ENCODE assay signal across 22 cellular contexts in genomic region chr6:81233990-81234389, GRCh38.
DNase-seq lines count a peak whose midpoint lies in the region; ATAC-seq, FAIRE-seq and TF ChIP-seq lines count a peak whose summit lies in the region.
"Had no signal": no experiment of that assay in that cellular context is flagged by ENCODE, and none has a peak within 500 bp of the region (broad histone marks: within the 10 kb centered on the region; RNA-seq: fewer than 3 reads in every experiment).

No MANE protein-coding gene starts in this region.

- no peak overlapping the region for H3K4me2 ChIP-seq in DND-41 (ENCODE audit: insufficient read depth, low read length)
- H3K4me2 ChIP-seq: BLaER1 treated with 17β-estradiol and CSF1 and Interleukin-3, amounts not matched to agents 10 nM and 100 nM had no signal

- H3K36me3 ChIP-seq in DND-41 (ENCODE audit: insufficient read depth, low read length) (0 out of 2 replicates have a peak, but pooled peaks cover 2% of the 10 kb centered on the region), SK-N-MC (ENCODE audit: insufficient read depth, low read length) (no peaks in the 10 kb centered on the region), colonic mucosa (no peaks in the 10 kb centered on the region), pancreas (no peaks in the 10 kb centered on the region)
- H3K36me3 ChIP-seq: BLaER1 treated with 17β-estradiol and CSF1 and Interleukin-3, amounts not matched to agents 10 nM and 100 nM had no signal

- H3K79me2 ChIP-seq in DND-41 (ENCODE audit: insufficient read depth, low read length) = no peaks in the 10 kb centered on the region

- H3K27me3 ChIP-seq in DND-41 (ENCODE audit: insufficient read depth, low read length, poor library complexity) (no peaks in the 10 kb centered on the region), colonic mucosa (no peaks in the 10 kb centered on the region), pancreas (no peaks in the 10 kb centered on the region)
- H3K27me3 ChIP-seq: BLaER1 treated with 17β-estradiol and CSF1 and Interleukin-3, amounts not matched to agents 10 nM and 100 nM had no signal

- peak overlapping the region; percentile 44; the same call in 1 of the 2 replicates for H3K27ac ChIP-seq in DND-41 (ENCODE audit: low read length)
- H3K27ac ChIP-seq in SK-N-MC = 0 out of 2 replicates have a peak overlapping the region, but pooled peaks have one; percentile 15
- H3K27ac ChIP-seq in colonic mucosa = no peak overlapping the region
- H3K27ac ChIP-seq in pancreas = no peak overlapping the region
- H3K27ac ChIP-seq: BLaER1 treated with 17β-estradiol and CSF1 and Interleukin-3, amounts not matched to agents 10 nM and 100 nM; C4-2B had no signal

- no peak overlapping the region for H2AFZ ChIP-seq in DND-41 (ENCODE audit: low read depth, low read length)

- peak; percentile 76 for FAIRE-seq in islet of Langerhans (lab: Jason Lieb, UNC)
- FAIRE-seq in pancreas (lab: Jason Lieb, UNC) = no peak
- FAIRE-seq: D721Med, GM12878, GM12892, GM18507 had no signal

- intact Hi-C loops in colonic mucosa (cut with DNase I) = loop anchor here (10.0 kb wide), 1 partner anchor 521 kb away; the partner anchor contains the start of gene TENT5A
- intact Hi-C loops in pancreas (cut with DNase I) = no loop called here

- TF ChIP-seq CTCF in DND-41 (IDR thresholded peaks at IDR 0.05; ENCODE audit: borderline replicate concordance, extremely low read depth, low read length, poor library complexity, severe bottlenecking) (no peak), colonic mucosa (IDR thresholded peaks at IDR 0.05) (no peak), pancreas (IDR thresholded peaks at IDR 0.05) (no peak)

- H4K20me1 ChIP-seq in DND-41 (ENCODE audit: insufficient read depth, low read length) = no peaks in the 10 kb centered on the region
- H4K20me1 ChIP-seq: BLaER1 treated with 17β-estradiol and CSF1 and Interleukin-3, amounts not matched to agents 10 nM and 100 nM had no signal

- peaks cover 46% of the 10 kb centered on the region for H3K4me1 ChIP-seq in DND-41 (ENCODE audit: insufficient read depth, low read length)
- no peaks in the 10 kb centered on the region for H3K4me1 ChIP-seq in colonic mucosa
- H3K4me1 ChIP-seq in pancreas = no peaks in the 10 kb centered on the region
- H3K4me1 ChIP-seq: BLaER1 treated with 17β-estradiol and CSF1 and Interleukin-3, amounts not matched to agents 10 nM and 100 nM had no signal

- 51 to 75% methylated on average over 1 of the region's 1 CpG for WGBS in pancreas, 2 donors

- no peak for ATAC-seq in DND-41 (ENCODE audit: insufficient read depth, low read depth)
- no peak; the same call in 2 of the 3 replicates for ATAC-seq in SK-N-SH treated with all-trans-retinoic acid at 6 μM for 48 hours
- no peak for ATAC-seq in GM19397 (IDR thresholded peaks at IDR 0.05; ENCODE audit: unreplicated experiment)
- no peak for ATAC-seq in pancreas
- ATAC-seq: GM12878 had no signal

- no peak overlapping the region for H3K9ac ChIP-seq in DND-41 (ENCODE audit: low read depth, low read length)
- no peak overlapping the region for H3K9ac ChIP-seq in SK-N-MC (ENCODE audit: insufficient read length)
- no peak overlapping the region for H3K9ac ChIP-seq in colonic mucosa (ENCODE audit: low read depth in 2 of 2, low read length in 2 of 2)
- H3K9ac ChIP-seq: BLaER1 treated with 17β-estradiol and CSF1 and Interleukin-3, amounts not matched to agents 10 nM and 100 nM had no signal

- DNase-seq in DND-41 (no peak), SK-N-MC (ENCODE audit: low read depth, low spot score) (no peak), colonic mucosa (no peak), pancreas (no peak), activated gamma-delta T cell treated with Interleukin-2 at 50 U/mL for 16 hours (no peak)
- DNase-seq: 8988T; ACHN; CD4-positive, alpha-beta T cell; CD8-positive, alpha-beta memory T cell; COR-L47; DMS79 treated with DMSO at 0.1 percent for 48 hours; EL; GDM1 had no signal

- H3K9me3 ChIP-seq in DND-41 (ENCODE audit: insufficient read depth, low read length, severe bottlenecking) (peaks cover 4% of the 10 kb centered on the region), SK-N-MC (ENCODE audit: low read depth, low read length) (no peaks in the 10 kb centered on the region), colonic mucosa (no peaks in the 10 kb centered on the region), pancreas (no peaks in the 10 kb centered on the region)
- H3K9me3 ChIP-seq: BLaER1 treated with 17β-estradiol and CSF1 and Interleukin-3, amounts not matched to agents 10 nM and 100 nM had no signal

- H3K4me3 ChIP-seq in DND-41 (ENCODE audit: low read depth in 1 of 2, low read length in 2 of 2) (no peak overlapping the region), SK-N-MC (no peak overlapping the region), colonic mucosa (no peak overlapping the region), pancreas (no peak overlapping the region)
- H3K4me3 ChIP-seq: BLaER1 treated with 17β-estradiol and CSF1 and Interleukin-3, amounts not matched to agents 10 nM and 100 nM; GM12878 had no signal

TF ChIP-seq in SK-N-SH treated with all-trans-retinoic acid at 6 μM for 48 hours, 23 proteins besides CTCF, POLR2A, EP300 and RAD21 (continues in another document):
- TF ChIP-seq CSRNP3 (CRISPR knock-in tag; IDR thresholded peaks at IDR 0.05) (peak; percentile 37; the same call in 1 of the 2 replicates), SNAI2 (CRISPR knock-in tag; IDR thresholded peaks at IDR 0.05) (no peak), ZFP30 (CRISPR knock-in tag; IDR thresholded peaks at IDR 0.05) (no peak), TCF4 (CRISPR knock-in tag; IDR thresholded peaks at IDR 0.05; ENCODE audit: borderline replicate concordance) (peak; percentile 81), ISL1 (CRISPR knock-in tag; IDR thresholded peaks at IDR 0.05) (peak; percentile 84), CREB5 (CRISPR knock-in tag; IDR thresholded peaks at IDR 0.05; ENCODE audit: low read depth) (no peak), CSDC2 (CRISPR knock-in tag; IDR thresholded peaks at IDR 0.05) (no peak), POU6F1 (CRISPR knock-in tag; IDR thresholded peaks at IDR 0.05; ENCODE audit: borderline replicate concordance, low read depth) (no peak), PPARA (CRISPR knock-in tag; IDR thresholded peaks at IDR 0.05; ENCODE audit: borderline replicate concordance) (no peak), OSR1 (CRISPR knock-in tag; IDR thresholded peaks at IDR 0.05) (no peak), ZC3H10 (CRISPR knock-in tag; IDR thresholded peaks at IDR 0.05) (0 out of 2 replicates have a peak, but pooled peaks have one; percentile 43), ZNF70 (CRISPR knock-in tag; IDR thresholded peaks at IDR 0.05) (no peak), RARB (CRISPR knock-in tag; IDR thresholded peaks at IDR 0.05) (no peak), BACH2 (CRISPR knock-in tag; IDR thresholded peaks at IDR 0.05; ENCODE audit: borderline replicate concordance) (no peak)

Comparison
In these comparisons a context has a peak if more than half of its experiments do, and no peak if none do; other contexts are left out.
1. H3K27ac ChIP-seq: peak in DND-41 (single experiment) and SK-N-MC (single experiment); none in colonic mucosa (single experiment) and pancreas (0 of 4).